ENCODE assay signal across 8 cellular contexts in genomic region chr9:133354766-133355165, GRCh38. TPM values are rescaled to one million over a fixed set of nuclear protein-coding genes. Genes with fewer than 3 reads are reported as not detected.
DNase-seq lines count a peak whose midpoint lies in the region; ATAC-seq and TF ChIP-seq lines count a peak whose summit lies in the region.
"Had no signal": no experiment of that assay in that cellular context is flagged by ENCODE, and none has a peak within 500 bp of the region (broad histone marks: within the 10 kb centered on the region; RNA-seq: fewer than 3 reads in every experiment).

No MANE protein-coding gene starts in this region.

- H3K4me3 Mint-ChIP-seq in CD4-positive, alpha-beta memory T cell: peak overlapping the region; percentile 23 to 92 (median 86)
- peak overlapping the region in 7 of 8 donors; percentile 57 to 95 (median 82) for H3K4me3 Mint-ChIP-seq in naive B cell

- peaks cover 17 to 53% of the 10 kb centered on the region in 2 donors for H3K36me3 Mint-ChIP-seq in CD4-positive, alpha-beta memory T cell
- peaks cover 3 to 9% of the 10 kb centered on the region in 2 donors for H3K36me3 Mint-ChIP-seq in naive B cell

- DNase-seq in CD4-positive, alpha-beta memory T cell: peak in 1 of 5 donors; percentile 5
- DNase-seq in WERI-Rb-1 (peak; percentile 34), naive B cell (no peak), cortex of kidney (lab: John Stamatoyannopoulos, UW) (no peak), dorsolateral prefrontal cortex (no peak)
- DNase-seq: ovary had no signal

- H3K4me1 Mint-ChIP-seq in CD4-positive, alpha-beta memory T cell: peaks cover 15 to 51% (median 30%) of the 10 kb centered on the region in 4 donors
- peaks cover 23 to 51% (median 28%) of the 10 kb centered on the region in 3 donors for H3K4me1 Mint-ChIP-seq in naive B cell

- H3K9me3 ChIP-seq in CD4-positive, alpha-beta memory T cell (ENCODE audit: control insufficient read depth in 1 of 2, low read length in 2 of 2): no peaks in the 10 kb centered on the region
- H3K9me3 ChIP-seq in HUES6 (ENCODE audit: control insufficient read depth, insufficient read depth, low read depth, low read length) (no peaks in the 10 kb centered on the region), WERI-Rb-1 (ENCODE audit: severe bottlenecking) (no peaks in the 10 kb centered on the region)
- H3K9me3 ChIP-seq: ovary had no signal

- H3K27me3 ChIP-seq in CD4-positive, alpha-beta memory T cell (ENCODE audit: insufficient read depth, low read length): no peaks in the 10 kb centered on the region
- H3K27me3 ChIP-seq in HUES6 (ENCODE audit: control insufficient read depth, insufficient read depth, low read length) (no peaks in the 10 kb centered on the region), WERI-Rb-1 (ENCODE audit: insufficient read depth, low read depth, severe bottlenecking) (no peaks in the 10 kb centered on the region), dorsolateral prefrontal cortex (no peaks in the 10 kb centered on the region)
- H3K27me3 ChIP-seq: ovary had no signal

- POLR2A ChIA-PET in CD4-positive, alpha-beta memory T cell (lab: Charles Lee; ENCODE audit: partially characterized antibody): interaction anchor here (1.4 to 18.1 kb wide), 4 partner anchors 7 to 206 kb away, joined by 4 to 437 read pairs (median 27); partner anchors contain the start of genes MED22, REXO4, RPL7A and STKLD1

- peak overlapping the region; percentile 3 for H3K9ac ChIP-seq in HUES6 (ENCODE audit: low read length)

- peak overlapping the region in 6 of 7 donors; percentile 12 to 93 (median 92) for H3K27ac Mint-ChIP-seq in CD4-positive, alpha-beta memory T cell
- peak overlapping the region in 2 of 6 donors; percentile 15 to 94 for H3K27ac Mint-ChIP-seq in naive B cell

- H3K9me3 Mint-ChIP-seq in CD4-positive, alpha-beta memory T cell: peaks cover 0 to 1% (median 0%) of the 10 kb centered on the region in 8 donors
- H3K9me3 Mint-ChIP-seq in naive B cell: no peaks in the 10 kb centered on the region

- ATAC-seq in naive B cell (ENCODE audit: low read depth in 2 of 2) (no peak), GM21515 (IDR thresholded peaks at IDR 0.05; ENCODE audit: unreplicated experiment) (no peak)

- peaks cover 38% of the 10 kb centered on the region for H3K4me1 ChIP-seq in CD4-positive, alpha-beta memory T cell (ENCODE audit: insufficient read depth, low read length)
- H3K4me1 ChIP-seq in HUES6 (ENCODE audit: control insufficient read depth, insufficient read depth, low read length): 0 out of 2 replicates have a peak, but pooled peaks cover 7% of the 10 kb centered on the region

- H3K27ac ChIP-seq in CD4-positive, alpha-beta memory T cell (ENCODE audit: low read depth, low read length): peak overlapping the region; percentile 76
- H3K27ac ChIP-seq in HUES6 (ENCODE audit: low read depth, low read length): no peak overlapping the region
- peak overlapping the region; percentile 63 for H3K27ac ChIP-seq in WERI-Rb-1
- H3K27ac ChIP-seq in dorsolateral prefrontal cortex: no peak overlapping the region
- H3K27ac ChIP-seq: ovary had no signal

- intact Hi-C loops in CD4-positive, alpha-beta memory T cell (cut with micrococcal nuclease): loop anchor here (5.0 kb wide), 1 partner anchor 123 kb away; the partner anchor contains the start of gene SLC2A6
- intact Hi-C loops in dorsolateral prefrontal cortex (cut with DNase I): no loop called here

- H3K27me3 Mint-ChIP-seq in CD4-positive, alpha-beta memory T cell: no peaks in the 10 kb centered on the region
- H3K27me3 Mint-ChIP-seq in naive B cell: no peaks in the 10 kb centered on the region

- TF ChIP-seq CTCF in WERI-Rb-1 (IDR thresholded peaks at IDR 0.05; ENCODE audit: low read depth, low read length): no peak
- TF ChIP-seq CTCF in dorsolateral prefrontal cortex (IDR thresholded peaks at IDR 0.05 in 54 of 56, conservative IDR thresholded peaks at IDR 0.05 in 2 of 56; ENCODE audit: low read depth in 1 of 56, partially characterized antibody in 56 of 56): no peak

- peaks cover 44% of the 10 kb centered on the region for H3K36me3 ChIP-seq in CD4-positive, alpha-beta memory T cell (ENCODE audit: insufficient read depth, low read length)
- H3K36me3 ChIP-seq in HUES6 (ENCODE audit: control insufficient read depth, insufficient read depth, low read length) (peaks cover 54% of the 10 kb centered on the region), WERI-Rb-1 (peaks cover 55% of the 10 kb centered on the region)
- H3K36me3 ChIP-seq: ovary had no signal

- CTCF ChIA-PET in CD4-positive, alpha-beta memory T cell (lab: Charles Lee; ENCODE audit: partially characterized antibody): interaction anchor here (1.1 to 3.9 kb wide), 3 partner anchors 11 to 18 kb away, joined by 3 to 51 read pairs (median 3); no protein-coding TSS in a partner anchor

- no peak overlapping the region for H3K4me3 ChIP-seq in CD4-positive, alpha-beta memory T cell (ENCODE audit: low read length in 2 of 2)
- H3K4me3 ChIP-seq in HUES6 (ENCODE audit: low read depth, low read length) (no peak overlapping the region), WERI-Rb-1 (ENCODE audit: low read depth, low read length) (no peak overlapping the region), dorsolateral prefrontal cortex (peak overlapping the region in 3 of 59 donors; percentile 16 to 89 (median 83))

RNA-seq across cellular contexts. Expression of gene SURF1, which starts 1.5 kb away (rescaled TPM):
- total RNA-seq in CD4-positive, alpha-beta memory T cell: 10 to 100 TPM; 54.3 to 61.1 TPM
- polyA plus RNA-seq in CD4-positive, alpha-beta memory T cell: 100 to 1,000 TPM; 105 to 114 TPM
- 100 to 1,000 TPM in 1 of 6 donors, 10 to 100 TPM in 5; 77.6 to 142 (median 94.1) TPM for polyA plus RNA-seq in naive B cell (ENCODE audit: low read depth in 6 of 6)
- 10 to 100 TPM; 23.9 to 64.2 (median 39.4) TPM for total RNA-seq in dorsolateral prefrontal cortex

RNA-seq across cellular contexts. Expression of gene SURF2, which starts 1.6 kb away (rescaled TPM):
- 10 to 100 TPM; 19.5 to 19.8 TPM for total RNA-seq in CD4-positive, alpha-beta memory T cell
- 10 to 100 TPM; 29.7 to 46.7 TPM for polyA plus RNA-seq in CD4-positive, alpha-beta memory T cell
- polyA plus RNA-seq in naive B cell (ENCODE audit: low read depth in 6 of 6): 10 to 100 TPM; 21.6 to 40.5 (median 28.1) TPM
- 10 to 100 TPM; 16.6 to 42.3 (median 26.4) TPM for total RNA-seq in dorsolateral prefrontal cortex

RNA-seq across cellular contexts. Expression of gene RPL7A, which starts 6.7 kb away (rescaled TPM):
- 1,000 to 10,000 TPM; 2,104 to 2,268 TPM for total RNA-seq in CD4-positive, alpha-beta memory T cell
- polyA plus RNA-seq in CD4-positive, alpha-beta memory T cell: 1,000 to 10,000 TPM in 1 of 2 donors, 100 to 1,000 TPM in 1; 794 to 1,144 TPM
- polyA plus RNA-seq in naive B cell (ENCODE audit: low read depth in 6 of 6): 1,000 to 10,000 TPM in 5 of 6 donors, 100 to 1,000 TPM in 1; 715 to 1,392 (median 1,075) TPM
- 100 to 1,000 TPM; 512 to 837 (median 653) TPM for total RNA-seq in dorsolateral prefrontal cortex

RNA-seq across cellular contexts. Expression of gene MED22, which starts 6.8 kb away (rescaled TPM):
- 10 to 100 TPM; 40.2 to 42.8 TPM for total RNA-seq in CD4-positive, alpha-beta memory T cell
- 10 to 100 TPM in 1 of 2 donors, 1 to 10 TPM in 1; 8.1 to 16.0 TPM for polyA plus RNA-seq in CD4-positive, alpha-beta memory T cell
- polyA plus RNA-seq in naive B cell (ENCODE audit: low read depth in 6 of 6): 10 to 100 TPM; 14.9 to 36.8 (median 20.2) TPM
- 10 to 100 TPM; 19.2 to 41.3 (median 30.0) TPM for total RNA-seq in dorsolateral prefrontal cortex

RNA-seq across cellular contexts. Expression of gene SURF6, which starts 18.8 kb away (rescaled TPM):
- 10 to 100 TPM; 28.6 to 28.9 TPM for total RNA-seq in CD4-positive, alpha-beta memory T cell
- polyA plus RNA-seq in CD4-positive, alpha-beta memory T cell: 10 to 100 TPM in 1 of 2 donors, 1 to 10 TPM in 1; 2.3 to 13.4 TPM
- 10 to 100 TPM in 1 of 6 donors, 1 to 10 TPM in 4, under 1 TPM in 1; 0.09 to 13.0 (median 6.8) TPM for polyA plus RNA-seq in naive B cell (ENCODE audit: low read depth in 6 of 6)
- 10 to 100 TPM; 13.7 to 27.8 (median 19.2) TPM for total RNA-seq in dorsolateral prefrontal cortex

Comparison
In these comparisons a context has a peak if more than half of its experiments do, and no peak if none do; other contexts are left out.
1. H3K27ac ChIP-seq: peak in CD4-positive, alpha-beta memory T cell (single experiment) and WERI-Rb-1 (single experiment); none in HUES6 (single experiment) and dorsolateral prefrontal cortex (0 of 59).